ENCODE assay signal across 8 cellular contexts in genomic region chr6:158559895-158560786, GRCh38. TPM values are rescaled to one million over a fixed set of nuclear protein-coding genes. Genes with fewer than 3 reads are reported as not detected.
DNase-seq lines count a peak whose midpoint lies in the region; ATAC-seq, FAIRE-seq and TF ChIP-seq lines count a peak whose summit lies in the region.

TSS of gene TMEM181 (plus strand) at chr6:158560091. CDS start at chr6:158560225, 134 bp downstream.

- peak within 1 kb of the TSS; percentile 79 for H3K27ac ChIP-seq in HUES48 (ENCODE audit: low read depth, low read length)
- peak within 1 kb of the TSS; percentile 94 for H3K27ac ChIP-seq in Panc1 (ENCODE audit: low read length)
- H3K27ac ChIP-seq in esophagus squamous epithelium: peak within 1 kb of the TSS; percentile 91 to 96 (median 94)

- H3K36me3 ChIP-seq in HUES48 (ENCODE audit: control insufficient read depth, insufficient read depth, low read length) (no peaks in the 10 kb centered on the region), Panc1 (ENCODE audit: control insufficient read depth, insufficient read depth, low read length) (peaks cover 2% of the 10 kb centered on the region; the same call in 1 of the 2 replicates), esophagus squamous epithelium (no peaks in the 10 kb centered on the region)

- peak within 1 kb of the TSS; percentile 98 to 99 for H3K4me3 Mint-ChIP-seq in activated T-cell treated with anti-CD3 and anti-CD28 coated beads, Interleukin-2, amount 50 U/mL, for 72 hours
- H3K4me3 Mint-ChIP-seq in naive B cell: peak within 1 kb of the TSS; percentile 87 to 97 (median 92)
- H3K4me3 Mint-ChIP-seq in stimulated activated memory B cell treated with anti-CD40 and anti-IgM and Interleukin-4, amounts not matched to agents 10 μg/mL and 1 μg/mL and 100 μg/mL, for 72 hours: peak within 1 kb of the TSS; percentile 91

- no peak for TF ChIP-seq CTCF in D721Med (IDR thresholded peaks at IDR 0.05; ENCODE audit: insufficient read depth, missing control alignments)
- TF ChIP-seq CTCF in Panc1 (IDR thresholded peaks at IDR 0.05): no peak
- TF ChIP-seq CTCF in esophagus squamous epithelium (IDR thresholded peaks at IDR 0.05): peak in 1 of 6 experiments; percentile 12

- DNase-seq in D721Med (ENCODE audit: insufficient read length, low spot score) (peak; percentile 64), Panc1 (ENCODE audit: low read depth, low spot score) (peak; percentile 25), esophagus squamous epithelium (lab: John Stamatoyannopoulos, UW) (peak; percentile 9), naive B cell (peak; percentile 78)
- DNase-seq in activated T-cell treated with anti-CD3 and anti-CD28 coated beads, Interleukin-2, amount 50 U/mL, for 72 hours: peak; percentile 88 to 91

- POLR2A ChIA-PET in Panc1 (lab: Charles Lee): interaction anchor here (0.6 kb wide), 2 partner anchors 9 to 345 kb away, joined by 4 to 22 read pairs; no protein-coding TSS in a partner anchor

- CTCF ChIA-PET in Panc1 (lab: Charles Lee): interaction anchor here (0.7 kb wide), 1 partner anchor 585 kb away, joined by 3 read pairs; no protein-coding TSS in a partner anchor

- in situ Hi-C loops in Panc1 (cut with HindIII; ENCODE audit: low pct_unique_long_range_greater_than_20kb, low sequenced_read_pairs): no loop called here

- H3K36me3 Mint-ChIP-seq in activated T-cell treated with anti-CD3 and anti-CD28 coated beads, Interleukin-2, amount 50 U/mL, for 72 hours (ENCODE audit: insufficient read depth in 2 of 2): peaks cover 0 to 2% of the 10 kb centered on the region in 2 donors
- H3K36me3 Mint-ChIP-seq in naive B cell: no peaks in the 10 kb centered on the region
- H3K36me3 Mint-ChIP-seq in stimulated activated memory B cell treated with anti-CD40 and anti-IgM and Interleukin-4, amounts not matched to agents 10 μg/mL and 1 μg/mL and 100 μg/mL, for 72 hours: no peaks in the 10 kb centered on the region

- ATAC-seq in GM21381 (IDR thresholded peaks at IDR 0.05; ENCODE audit: unreplicated experiment): peak; percentile 82
- peak; percentile 91 for ATAC-seq in Panc1
- peak; percentile 91 to 93 for ATAC-seq in activated T-cell treated with anti-CD3 and anti-CD28 coated beads, Interleukin-2, amount 50 U/mL, for 72 hours (replicated peaks in 1 of 2)
- ATAC-seq in naive B cell (ENCODE audit: low read depth in 2 of 2): peak; percentile 95 to 96
- ATAC-seq in stimulated activated memory B cell treated with anti-CD40 and anti-IgM and Interleukin-4, amounts not matched to agents 10 μg/mL and 1 μg/mL and 100 μg/mL, for 72 hours: peak; percentile 93

- H3K9me3 ChIP-seq in HUES48 (ENCODE audit: control insufficient read depth, insufficient read depth, low read length) (no peaks in the 10 kb centered on the region), Panc1 (ENCODE audit: control insufficient read depth, insufficient read depth, low read depth, low read length) (no peaks in the 10 kb centered on the region), esophagus squamous epithelium (no peaks in the 10 kb centered on the region)

- peak within 1 kb of the TSS; percentile 86 for H3K9ac ChIP-seq in HUES48 (ENCODE audit: low read depth, low read length)

- no peaks in the 10 kb centered on the region for H3K9me3 Mint-ChIP-seq in activated T-cell treated with anti-CD3 and anti-CD28 coated beads, Interleukin-2, amount 50 U/mL, for 72 hours
- H3K9me3 Mint-ChIP-seq in naive B cell: no peaks in the 10 kb centered on the region
- no peaks in the 10 kb centered on the region for H3K9me3 Mint-ChIP-seq in stimulated activated memory B cell treated with anti-CD40 and anti-IgM and Interleukin-4, amounts not matched to agents 10 μg/mL and 1 μg/mL and 100 μg/mL, for 72 hours

- TF ChIP-seq POLR2A in esophagus squamous epithelium (IDR thresholded peaks at IDR 0.05): peak in 3 of 4 donors; percentile 36 to 81 (median 75)

- H3K4me1 ChIP-seq in HUES48 (ENCODE audit: control insufficient read depth, insufficient read depth, low read length): peaks cover 13% of the 10 kb centered on the region
- peaks cover 23% of the 10 kb centered on the region for H3K4me1 ChIP-seq in Panc1 (ENCODE audit: control insufficient read depth, insufficient read depth, low read length)
- H3K4me1 ChIP-seq in esophagus squamous epithelium: peaks cover 10 to 51% (median 18%) of the 10 kb centered on the region in 3 donors

- H3K4me1 Mint-ChIP-seq in activated T-cell treated with anti-CD3 and anti-CD28 coated beads, Interleukin-2, amount 50 U/mL, for 72 hours (ENCODE audit: low read depth): peaks cover 40% of the 10 kb centered on the region
- peaks cover 27 to 36% (median 35%) of the 10 kb centered on the region in 3 donors for H3K4me1 Mint-ChIP-seq in naive B cell
- H3K4me1 Mint-ChIP-seq in stimulated activated memory B cell treated with anti-CD40 and anti-IgM and Interleukin-4, amounts not matched to agents 10 μg/mL and 1 μg/mL and 100 μg/mL, for 72 hours: peaks cover 23% of the 10 kb centered on the region

- H3K27me3 ChIP-seq in HUES48 (ENCODE audit: control insufficient read depth, insufficient read depth, low read length) (no peaks in the 10 kb centered on the region), Panc1 (ENCODE audit: control insufficient read depth, insufficient read depth, low read length) (no peaks in the 10 kb centered on the region), esophagus squamous epithelium (peaks cover 0 to 6% (median 0%) of the 10 kb centered on the region in 4 donors)

- no peak for FAIRE-seq in D721Med (lab: Jason Lieb, UNC)

- H3K27me3 Mint-ChIP-seq in activated T-cell treated with anti-CD3 and anti-CD28 coated beads, Interleukin-2, amount 50 U/mL, for 72 hours (ENCODE audit: low read depth): no peaks in the 10 kb centered on the region
- no peaks in the 10 kb centered on the region for H3K27me3 Mint-ChIP-seq in naive B cell
- H3K27me3 Mint-ChIP-seq in stimulated activated memory B cell treated with anti-CD40 and anti-IgM and Interleukin-4, amounts not matched to agents 10 μg/mL and 1 μg/mL and 100 μg/mL, for 72 hours: no peaks in the 10 kb centered on the region

- intact Hi-C loops in Panc1 (cut with micrococcal nuclease; ENCODE audit: unreplicated experiment) (no loop called here), esophagus squamous epithelium (cut with DNase I) (no loop called here)

- no TSS peak for BruUV-seq in Panc1 (replicated peaks; lab: Mats Ljungman, UMichigan)

- H3K4me3 ChIP-seq in HUES48 (ENCODE audit: low read depth, low read length) (peak within 1 kb of the TSS; percentile 71), Panc1 (ENCODE audit: low read depth in 2 of 2, low read length in 2 of 2) (peak within 1 kb of the TSS; percentile 72 to 86), esophagus squamous epithelium (peak within 1 kb of the TSS; percentile 90 to 100 (median 96))

- H3K27ac Mint-ChIP-seq in activated T-cell treated with anti-CD3 and anti-CD28 coated beads, Interleukin-2, amount 50 U/mL, for 72 hours: peak within 1 kb of the TSS; percentile 97
- peak within 1 kb of the TSS; percentile 59 to 91 (median 85) for H3K27ac Mint-ChIP-seq in naive B cell
- H3K27ac Mint-ChIP-seq in stimulated activated memory B cell treated with anti-CD40 and anti-IgM and Interleukin-4, amounts not matched to agents 10 μg/mL and 1 μg/mL and 100 μg/mL, for 72 hours: peak within 1 kb of the TSS; percentile 86

- 0 to 1% methylated on average over 17 to 20 of the region's 118 CpGs for WGBS in esophagus squamous epithelium, 2 donors

RNA-seq across cellular contexts. Expression of gene TMEM181, which starts in this region (rescaled TPM):
- total RNA-seq in Panc1 (2021; ENCODE audit: unreplicated experiment) (38.0 TPM), esophagus squamous epithelium (10 to 100 TPM; 10.5 to 22.1 (median 16.8) TPM)
- 24.5 TPM for polyA plus RNA-seq in Panc1 (2012; ENCODE audit: insufficient read length)
- total RNA-seq in activated T-cell treated with anti-CD3 and anti-CD28 coated beads, Interleukin-2, amount 50 U/mL, for 72 hours: 10 to 100 TPM; 12.9 to 14.1 TPM
- 1 to 10 TPM; 1.9 to 2.4 (median 2.3) TPM for polyA plus RNA-seq in naive B cell (ENCODE audit: low read depth in 6 of 6)

Comparison
In these comparisons a context has a peak if more than half of its experiments do, and no peak if none do; other contexts are left out.
1. Peak in every context shown above with its lines: DNase-seq, ATAC-seq, H3K4me3 ChIP-seq and H3K27ac ChIP-seq.
2. DNase-seq: peak in every context shown above with its lines; median percentile 90 in activated T-cell treated with anti-CD3 and anti-CD28 coated beads, Interleukin-2, amount 50 U/mL, for 72 hours; 78 in naive B cell; 64 in D721Med; 25 in Panc1; 9 in esophagus squamous epithelium.